In the genomic region with DNA sequence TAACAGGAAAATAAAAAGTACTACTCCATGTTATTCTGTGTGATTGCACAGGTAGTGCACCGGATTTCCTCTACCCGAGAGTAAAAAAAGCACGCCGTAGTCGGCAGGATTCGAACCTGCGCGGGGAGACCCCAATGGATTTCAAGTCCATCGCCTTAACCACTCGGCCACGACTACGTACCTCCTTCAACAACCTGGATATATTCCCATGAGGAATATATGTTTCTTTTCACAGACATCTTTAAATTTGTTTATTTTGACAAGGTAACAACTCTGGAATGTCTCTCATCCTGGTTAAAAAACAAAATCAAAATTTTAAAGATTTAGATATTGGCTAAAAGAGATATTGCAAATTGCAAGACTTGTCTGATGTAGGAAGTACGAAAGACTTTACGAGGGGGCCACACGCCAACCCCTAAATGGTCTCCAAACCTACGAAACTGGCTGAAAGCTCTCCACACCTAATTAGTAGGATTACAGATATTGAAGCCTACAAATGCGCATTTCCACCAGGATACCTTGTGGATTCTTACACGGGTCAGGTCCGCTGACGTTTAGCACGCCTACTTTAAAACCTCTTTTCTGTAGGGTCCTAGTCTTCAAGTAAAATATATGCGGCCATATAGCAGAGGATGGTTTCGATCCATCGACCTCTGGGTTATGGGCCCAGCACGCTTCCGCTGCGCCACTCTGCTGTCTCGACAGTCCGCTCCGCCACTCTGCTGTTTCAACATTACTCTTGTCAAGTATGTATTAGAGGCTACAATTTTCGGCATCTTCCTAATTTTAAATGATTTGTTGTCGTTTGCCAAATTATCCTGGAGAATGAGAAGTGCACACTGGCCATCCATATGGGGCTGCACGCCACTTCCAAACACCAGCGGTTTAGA, we compare ENCODE assay signal across 8 cellular contexts. TPM values are rescaled to one million over a fixed set of nuclear protein-coding genes. Genes with fewer than 3 reads are reported as not detected.
DNase-seq lines count a peak whose midpoint lies in the region; ATAC-seq, FAIRE-seq and TF ChIP-seq lines count a peak whose summit lies in the region.

No MANE protein-coding gene starts in this region.

- no peaks in the 10 kb centered on the region for H3K27me3 ChIP-seq in right lobe of liver

- H3K9me3 ChIP-seq in right lobe of liver, result no peaks in the 10 kb centered on the region

- H3K4me3 ChIP-seq in coronary artery (peak overlapping the region; percentile 62), right lobe of liver (peak overlapping the region; percentile 33 to 49 (median 48))

- H3K36me3 ChIP-seq in right lobe of liver, result no peaks in the 10 kb centered on the region

- peak overlapping the region in 1 of 2 donors; percentile 40 for H3K27ac ChIP-seq in coronary artery
- H3K27ac ChIP-seq in right lobe of liver, result peak overlapping the region in 2 of 3 donors; percentile 5 to 25

- TF ChIP-seq CTCF in coronary artery (IDR thresholded peaks at IDR 0.05) (no peak), right lobe of liver (IDR thresholded peaks at IDR 0.05) (no peak)

- 2% methylated on average over 34 of the region's 34 CpGs for WGBS in right lobe of liver (ENCODE audit: insufficient coverage, low coverage, low lambda C conversion rate, missing lambda C conversion rate)

- intact Hi-C loops in right lobe of liver (cut with DNase I), result no loop called here

- peak; percentile 33 for ATAC-seq in HG03039 (IDR thresholded peaks at IDR 0.05; ENCODE audit: unreplicated experiment)
- peak; percentile 78 to 88 (median 84) for ATAC-seq in right lobe of liver

- TF ChIP-seq POLR2A in right lobe of liver (IDR thresholded peaks at IDR 0.05), result no peak

- no peaks in the 10 kb centered on the region for H3K4me1 ChIP-seq in right lobe of liver

- DNase-seq in NCI-H460 (ENCODE audit: extremely low read depth, low read depth) (peak; percentile 75), coronary artery (ENCODE audit: low spot score) (no peak), right lobe of liver (peak; percentile 64 to 80 (median 71)), GM19238 (ENCODE audit: insufficient read length, low spot score) (no peak)
- DNase-seq in activated CD4-positive, alpha-beta T cell treated with anti-CD3 and anti-CD28 coated beads for 48 hours, result peak; percentile 93
- DNase-seq in stimulated activated CD4-positive, alpha-beta T cell treated with anti-CD3 and anti-CD28 coated beads, Interleukin-4, amount 100 ng/mL, for 1 hour, result peak; percentile 74

- FAIRE-seq in G401.6 (lab: Jason Lieb, UNC), result peak; percentile 98

RNA-seq across cellular contexts. Expression of a gene that starts 52.3 kb away (rescaled TPM):
- 14.3 and 17.6 TPM in 2 replicates for total RNA-seq in NCI-H460 (2014; rRNA removed; shearing (Covaris generic))
- 11.9 and 19.0 TPM in 2 replicates for polyA plus RNA-seq in NCI-H460 (2014; cell fraction: nucleus; rRNA removed)
- 10 to 100 TPM in 5 of 6 experiments, 1 to 10 TPM in 1; 7.7 to 21.6 (median 15.4) TPM for total RNA-seq in right lobe of liver

Comparison
In these comparisons a context has a peak if more than half of its experiments do, and no peak if none do; other contexts are left out.
1. DNase-seq: peak in NCI-H460 (single experiment), activated CD4-positive, alpha-beta T cell treated with anti-CD3 and anti-CD28 coated beads for 48 hours (single experiment), right lobe of liver (3 of 3) and stimulated activated CD4-positive, alpha-beta T cell treated with anti-CD3 and anti-CD28 coated beads, Interleukin-4, amount 100 ng/mL, for 1 hour (single experiment); none in coronary artery (single experiment) and GM19238 (single experiment).